Comparison of ENCODE assay signal across 8 cellular contexts in the genomic region with DNA sequence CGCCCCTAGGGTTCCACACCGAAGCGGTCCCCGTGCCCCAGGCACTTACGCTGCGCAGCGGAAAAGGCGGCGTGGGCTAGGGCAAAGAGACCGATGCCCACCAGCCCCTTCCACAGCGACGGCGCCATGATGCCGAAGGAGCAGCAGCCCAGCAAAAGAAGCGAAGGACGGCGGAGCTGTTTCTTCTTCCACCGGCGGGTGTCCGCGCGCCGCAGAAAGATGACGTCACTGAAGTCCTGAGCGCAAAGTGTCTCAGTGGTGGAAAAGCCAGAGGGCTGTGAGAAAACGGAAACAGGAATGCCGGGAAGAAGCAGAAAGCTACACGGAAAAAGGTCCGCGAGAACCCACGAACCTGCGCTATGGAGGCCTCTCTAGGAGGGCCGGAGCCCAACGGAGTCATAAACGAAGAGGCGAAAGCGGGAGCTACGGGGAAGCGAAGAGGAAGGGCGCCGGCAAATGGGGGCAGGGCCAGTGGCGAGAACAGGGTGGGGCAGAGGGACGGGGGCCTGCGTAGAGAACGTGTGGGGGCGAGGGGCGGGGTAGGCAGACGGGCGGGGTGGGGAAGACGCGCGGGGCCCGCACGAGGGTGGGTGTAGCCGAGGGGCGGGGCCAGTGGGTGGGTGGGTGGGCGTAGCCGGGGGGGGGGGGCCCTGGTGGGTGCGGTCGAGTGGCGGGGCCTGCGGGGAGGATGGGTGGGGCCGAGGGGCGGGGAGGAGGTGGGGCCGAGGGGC. TPM values are rescaled to one million over a fixed set of nuclear protein-coding genes. Genes with fewer than 3 reads are reported as not detected.
DNase-seq lines count a peak whose midpoint lies in the region; ATAC-seq, FAIRE-seq and TF ChIP-seq lines count a peak whose summit lies in the region.

A gene (minus strand): TSS at position 441 of the 731 bp plus-strand sequence. CDS start 313 bp downstream, at position 128.

- H3K27me3 ChIP-seq in Caco-2 (replicated peaks; ENCODE audit: control insufficient read depth, insufficient read depth, low read length) (no peaks in the 10 kb centered on the region), OCI-LY1 (ENCODE audit: insufficient read depth, low read length) (no peaks in the 10 kb centered on the region), endothelial cell of umbilical vein (ENCODE audit: control insufficient read depth in 2 of 2, insufficient read depth in 2 of 2, low read length in 2 of 2) (no peaks in the 10 kb centered on the region)

- H3K36me3 Mint-ChIP-seq in Caco-2 (ENCODE audit: insufficient read depth, unreplicated experiment) = no peaks in the 10 kb centered on the region

- peak within 1 kb of the TSS; percentile 99 for H3K27ac Mint-ChIP-seq in Caco-2 (ENCODE audit: unreplicated experiment)

- H3K9ac ChIP-seq in OCI-LY1 (ENCODE audit: low read length) (peak within 1 kb of the TSS; percentile 79), endothelial cell of umbilical vein (replicated peaks; ENCODE audit: extremely low read depth, insufficient read depth, low read length) (peak within 1 kb of the TSS; percentile 98)

- FAIRE-seq in endothelial cell of umbilical vein (lab: Jason Lieb, UNC) = peak; percentile 89

- peak; percentile 52 for TF ChIP-seq POLR2A in endothelial cell of umbilical vein (IDR thresholded peaks at IDR 0.05; ENCODE audit: low read depth, low read length)

- H3K27me3 Mint-ChIP-seq in Caco-2 (ENCODE audit: insufficient read depth, unreplicated experiment) = no peaks in the 10 kb centered on the region

- H3K9me1 ChIP-seq in endothelial cell of umbilical vein (replicated peaks; ENCODE audit: control insufficient read depth, extremely low read depth, insufficient read depth, low read length) = no peaks in the 10 kb centered on the region

- H3K4me1 ChIP-seq in Caco-2 = no peaks in the 10 kb centered on the region
- peaks cover 22% of the 10 kb centered on the region for H3K4me1 ChIP-seq in OCI-LY1 (ENCODE audit: insufficient read depth, low read length, severe bottlenecking)
- H3K4me1 ChIP-seq in endothelial cell of umbilical vein (ENCODE audit: control insufficient read depth, extremely low read depth, insufficient read depth, low read length) = peaks cover 10% of the 10 kb centered on the region

- CTCF ChIA-PET in Caco-2 (lab: Charles Lee) (no interaction called here), endothelial cell of umbilical vein (lab: Charles Lee) (interaction anchor here (1.1 kb wide), 1 partner anchor 55 kb away, joined by 3 read pairs; no protein-coding TSS in a partner anchor)

- H3K9me3 ChIP-seq in Caco-2 = no peaks in the 10 kb centered on the region
- H3K9me3 ChIP-seq in OCI-LY1 (ENCODE audit: low read length) = no peaks in the 10 kb centered on the region
- H3K9me3 ChIP-seq in endothelial cell of umbilical vein (replicated peaks; ENCODE audit: control insufficient read depth, insufficient read depth, low read length) = no peaks in the 10 kb centered on the region

- H3K4me3 ChIP-seq in Caco-2 (ENCODE audit: low read depth, low read length) = peak within 1 kb of the TSS; percentile 92
- H3K4me3 ChIP-seq in OCI-LY1 (ENCODE audit: low read depth, low read length, poor library complexity, severe bottlenecking) = peak within 1 kb of the TSS; percentile 91
- peak within 1 kb of the TSS; percentile 67 to 97 (median 87) for H3K4me3 ChIP-seq in endothelial cell of umbilical vein (replicated peaks in 1 of 3; ENCODE audit: insufficient read depth in 1 of 3, low read depth in 1 of 3, low read length in 3 of 3)

- no peaks in the 10 kb centered on the region for H3K9me3 Mint-ChIP-seq in Caco-2 (ENCODE audit: unreplicated experiment)

- intact Hi-C loops in Caco-2 (cut with micrococcal nuclease; ENCODE audit: unreplicated experiment) (loop anchor here (1.0 kb wide), 1 partner anchor 11 kb away; no protein-coding TSS in a partner anchor), endothelial cell of umbilical vein (cut with micrococcal nuclease) (loop anchor here (2.0 kb wide), 1 partner anchor 523 kb away; a partner anchor contains a TSS)

- H3K27ac ChIP-seq in OCI-LY1 (ENCODE audit: low read depth, low read length, poor library complexity, severe bottlenecking) (peak within 1 kb of the TSS; percentile 58), endothelial cell of umbilical vein (ENCODE audit: insufficient read depth, low read depth, low read length) (peak within 1 kb of the TSS; percentile 95)

- H3F3A ChIP-seq in OCI-LY1 (ENCODE audit: insufficient read depth, low read length) = no peaks in the 10 kb centered on the region

- peaks cover 7% of the 10 kb centered on the region for H3K4me1 Mint-ChIP-seq in Caco-2 (ENCODE audit: low read depth, unreplicated experiment)

- no peak within 1 kb of the TSS for H2AFZ ChIP-seq in OCI-LY1 (ENCODE audit: low read length)
- H2AFZ ChIP-seq in endothelial cell of umbilical vein (ENCODE audit: low read depth, low read length) = peak within 1 kb of the TSS; percentile 96

- DNase-seq in Caco-2 (peak; percentile 79 to 84), HuH-7 (ENCODE audit: low spot score) (peak; percentile 67), endothelial cell of umbilical vein (ENCODE audit: low read depth, low spot score) (peak; percentile 86), midbrain (lab: John Stamatoyannopoulos, UW) (peak; percentile 81)
- DNase-seq in activated CD8-positive, alpha-beta memory T cell treated with anti-CD3 and anti-CD28 coated beads, Interleukin-2, amount 50 U/mL, for 48 hours = peak; percentile 86
- peak; percentile 65 to 68 for DNase-seq in stimulated activated CD8-positive, alpha-beta memory T cell treated with anti-CD3 and anti-CD28 coated beads, Interleukin-15, amount 100 ng/mL, for 48 hours (ENCODE audit: low read depth in 2 of 2)

- BruUV-seq in Caco-2 (replicated peaks; lab: Mats Ljungman, UMichigan) (no TSS peak), endothelial cell of umbilical vein (replicated peaks; lab: Mats Ljungman, UMichigan) (TSS peak; percentile 64)

- peak within 1 kb of the TSS; percentile 81 for H3K4me2 ChIP-seq in OCI-LY1 (ENCODE audit: low read length)
- peak within 1 kb of the TSS; percentile 48 for H3K4me2 ChIP-seq in endothelial cell of umbilical vein (ENCODE audit: insufficient read depth, low read length)

- peak; percentile 76 for ATAC-seq in GM21447 (IDR thresholded peaks at IDR 0.05; ENCODE audit: unreplicated experiment)

- POLR2A ChIA-PET in Caco-2 (lab: Charles Lee) = no interaction called here
- POLR2A ChIA-PET in endothelial cell of umbilical vein (lab: Charles Lee) = interaction anchor here (1.5 kb wide), 1 partner anchor 15 kb away, joined by 3 read pairs; no protein-coding TSS in a partner anchor

- TF ChIP-seq CTCF in Caco-2 (IDR thresholded peaks at IDR 0.05; ENCODE audit: insufficient read depth in 1 of 2, low read depth in 1 of 2, low read length in 1 of 2, severe bottlenecking in 1 of 2, unreplicated experiment in 1 of 2) (no peak), OCI-LY1 (IDR thresholded peaks at IDR 0.05; ENCODE audit: low read length) (no peak), endothelial cell of umbilical vein (IDR thresholded peaks at IDR 0.05; ENCODE audit: extremely low read depth in 1 of 2, insufficient read depth in 1 of 2, low read depth in 1 of 2, low read length in 2 of 2) (no peak)

- H4K20me1 ChIP-seq in OCI-LY1 (ENCODE audit: insufficient read depth, low read length) = no peaks in the 10 kb centered on the region
- no peaks in the 10 kb centered on the region for H4K20me1 ChIP-seq in endothelial cell of umbilical vein (replicated peaks; ENCODE audit: control insufficient read depth, extremely low read depth, insufficient read depth, low read length)

- no peaks in the 10 kb centered on the region for H3K9me2 ChIP-seq in OCI-LY1 (ENCODE audit: low read depth, low read length)

- peaks cover 17% of the 10 kb centered on the region for H3K79me2 ChIP-seq in OCI-LY1 (ENCODE audit: insufficient read depth, low read length)
- peaks cover 25% of the 10 kb centered on the region for H3K79me2 ChIP-seq in endothelial cell of umbilical vein (ENCODE audit: control insufficient read depth, insufficient read depth, low read length)

- H3K36me3 ChIP-seq in Caco-2 (ENCODE audit: control insufficient read depth, insufficient read depth, low read length) (no peaks in the 10 kb centered on the region), OCI-LY1 (ENCODE audit: insufficient read depth, low read length) (no peaks in the 10 kb centered on the region), endothelial cell of umbilical vein (ENCODE audit: control insufficient read depth in 2 of 2, extremely low read depth in 1 of 2, insufficient read depth in 2 of 2, low read length in 2 of 2) (no peaks in the 10 kb centered on the region)

- dilution Hi-C loops in endothelial cell of umbilical vein (cut with MboI; ENCODE audit: extremely low pct_ligation_motif_present, low sequenced_read_pairs) = no loop called here

- peak within 1 kb of the TSS; percentile 99 for H3K4me3 Mint-ChIP-seq in Caco-2 (ENCODE audit: unreplicated experiment)

TF ChIP-seq in endothelial cell of umbilical vein, 7 proteins besides CTCF, POLR2A, EP300 and RAD21:
- TF ChIP-seq POLR2AphosphoS5 (IDR thresholded peaks at IDR 0.05; ENCODE audit: insufficient read depth, low read depth, low read length) = peak; percentile 25
- TF ChIP-seq GATA2 (IDR thresholded peaks at IDR 0.05; ENCODE audit: insufficient read depth, insufficient read length, low read depth, low read length) = no peak
- no peak for TF ChIP-seq MYC (IDR thresholded peaks at IDR 0.05; ENCODE audit: low read depth, low read length)
- TF ChIP-seq JUN (IDR thresholded peaks at IDR 0.05; ENCODE audit: borderline replicate concordance, insufficient read depth, insufficient read length, low read depth) = peak; percentile 48

RNA-seq across cellular contexts. Expression of the gene that starts here (rescaled TPM):
- total RNA-seq in Caco-2 (2022) = 17.3 and 18.3 TPM in 2 replicates
- total RNA-seq in endothelial cell of umbilical vein = 18.8 and 19.9 TPM in 2 replicates
- polyA plus RNA-seq in endothelial cell of umbilical vein = 9.1 and 10.4 TPM in 2 replicates
- polyA plus RNA-seq in endothelial cell of umbilical vein (2011; cell fraction: cytosol; rRNA removed) = 9.6 and 10.4 TPM in 2 replicates
- 3.8 and 5.6 TPM in 2 replicates for polyA plus RNA-seq in endothelial cell of umbilical vein (2011; cell fraction: nucleus; rRNA removed)
- 12.5 and 15.4 TPM in 2 replicates for polyA plus RNA-seq in endothelial cell of umbilical vein (2012)
- polyA minus RNA-seq in endothelial cell of umbilical vein = 12.4 and 17.5 TPM in 2 replicates
- 13.9 TPM for polyA minus RNA-seq in endothelial cell of umbilical vein (2011; cell fraction: cytosol; rRNA and poly(A)+ RNA removed)
- polyA minus RNA-seq in endothelial cell of umbilical vein (2011; cell fraction: nucleus; rRNA and poly(A)+ RNA removed) = 7.3 and 9.6 TPM in 2 replicates

Comparison
In these comparisons a context has a peak if more than half of its experiments do, and no peak if none do; other contexts are left out.
1. Peak in every context shown above with its lines: DNase-seq, ATAC-seq, H3K4me3 ChIP-seq and H3K27ac ChIP-seq.